In genomic region chr3:48399387-48400172, GRCh38 we compare ENCODE assay signal across 1 cellular context.
A peak's percentile ranks its signal among the peaks of the same experiment; 100 is the strongest.
TF ChIP-seq lines count a peak whose summit lies in the region.

No MANE protein-coding gene starts in this region.

TF ChIP-seq in HepG2, 621 proteins besides CTCF, POLR2A, EP300 and RAD21 (continued from another document):
- TF ChIP-seq NCOA5 (CRISPR knock-in tag; IDR thresholded peaks at IDR 0.05) (no peak), SATB2 (CRISPR knock-in tag; IDR thresholded peaks at IDR 0.05) (no peak), ZNF264 (CRISPR knock-in tag; IDR thresholded peaks at IDR 0.05) (no peak), RBFOX2 (IDR thresholded peaks at IDR 0.05; ENCODE audit: low read depth, low read length) (peak; percentile 33; the same call in 1 of the 2 replicates), SNRNP70 (IDR thresholded peaks at IDR 0.05; ENCODE audit: low read depth, low read length) (no peak), AGO2 (optimal IDR thresholded peaks at IDR 0.05; ENCODE audit: low read depth, low read length) (peak; percentile 54), PITX1 (CRISPR knock-in tag; IDR thresholded peaks at IDR 0.05) (no peak), FOXA1 (IDR thresholded peaks at IDR 0.05) (no peak), FOXA1 (CRISPR knock-in tag; IDR thresholded peaks at IDR 0.05) (no peak), ZNF607 (CRISPR knock-in tag; IDR thresholded peaks at IDR 0.05; ENCODE audit: borderline replicate concordance) (no peak), NCOA2 (CRISPR knock-in tag; IDR thresholded peaks at IDR 0.05) (no peak), TMF1 (CRISPR knock-in tag; IDR thresholded peaks at IDR 0.05; ENCODE audit: low read depth) (0 out of 2 replicates have a peak, but pooled peaks have one; percentile 22), ZFAT (CRISPR knock-in tag; conservative IDR thresholded peaks at IDR 0.05) (no peak), MAFK (conservative IDR thresholded peaks at IDR 0.05 in 1 of 2, IDR thresholded peaks at IDR 0.05 in 1 of 2; ENCODE audit: low read length in 2 of 2) (no peak), POLR2AphosphoS5 (IDR thresholded peaks at IDR 0.05; ENCODE audit: low read depth, low read length) (peak; percentile 50), CBX5 (CRISPR knock-in tag; IDR thresholded peaks at IDR 0.05; ENCODE audit: borderline replicate concordance) (0 out of 2 replicates have a peak, but pooled peaks have one; percentile 16), ZKSCAN5 (CRISPR knock-in tag; IDR thresholded peaks at IDR 0.05) (no peak), ZNF703 (CRISPR knock-in tag; IDR thresholded peaks at IDR 0.05; ENCODE audit: borderline replicate concordance) (no peak), HIC2 (CRISPR knock-in tag; IDR thresholded peaks at IDR 0.05; ENCODE audit: low read depth) (no peak), REPIN1 (CRISPR knock-in tag; IDR thresholded peaks at IDR 0.05; ENCODE audit: borderline replicate concordance, low read depth) (no peak), TARDBP (CRISPR knock-in tag; IDR thresholded peaks at IDR 0.05) (no peak), CBX2 (IDR thresholded peaks at IDR 0.05; ENCODE audit: low read depth, low read length) (no peak), CBX2 (CRISPR knock-in tag; IDR thresholded peaks at IDR 0.05; ENCODE audit: low read depth) (no peak), CBFB (CRISPR knock-in tag; IDR thresholded peaks at IDR 0.05) (no peak), POLR2G (IDR thresholded peaks at IDR 0.05; ENCODE audit: low read depth, low read length) (peak; percentile 12), AKAP8 (CRISPR knock-in tag; IDR thresholded peaks at IDR 0.05) (peak; percentile 43; the same call in 1 of the 2 replicates), HIVEP1 (CRISPR knock-in tag; IDR thresholded peaks at IDR 0.05) (peak; percentile 49; the same call in 1 of the 2 replicates), SOX6 (IDR thresholded peaks at IDR 0.05) (no peak), SOX6 (CRISPR knock-in tag; IDR thresholded peaks at IDR 0.05) (0 out of 2 replicates have a peak, but pooled peaks have one; percentile 22), SRSF1 (optimal IDR thresholded peaks at IDR 0.05; ENCODE audit: low read depth, low read length) (peak; percentile 29), RBM22 (optimal IDR thresholded peaks at IDR 0.05; ENCODE audit: low read length) (peak; percentile 5), RARG (CRISPR knock-in tag; IDR thresholded peaks at IDR 0.05; ENCODE audit: low read depth) (no peak)
